ENCODE assay signal across 1 cellular context in the genomic region with DNA sequence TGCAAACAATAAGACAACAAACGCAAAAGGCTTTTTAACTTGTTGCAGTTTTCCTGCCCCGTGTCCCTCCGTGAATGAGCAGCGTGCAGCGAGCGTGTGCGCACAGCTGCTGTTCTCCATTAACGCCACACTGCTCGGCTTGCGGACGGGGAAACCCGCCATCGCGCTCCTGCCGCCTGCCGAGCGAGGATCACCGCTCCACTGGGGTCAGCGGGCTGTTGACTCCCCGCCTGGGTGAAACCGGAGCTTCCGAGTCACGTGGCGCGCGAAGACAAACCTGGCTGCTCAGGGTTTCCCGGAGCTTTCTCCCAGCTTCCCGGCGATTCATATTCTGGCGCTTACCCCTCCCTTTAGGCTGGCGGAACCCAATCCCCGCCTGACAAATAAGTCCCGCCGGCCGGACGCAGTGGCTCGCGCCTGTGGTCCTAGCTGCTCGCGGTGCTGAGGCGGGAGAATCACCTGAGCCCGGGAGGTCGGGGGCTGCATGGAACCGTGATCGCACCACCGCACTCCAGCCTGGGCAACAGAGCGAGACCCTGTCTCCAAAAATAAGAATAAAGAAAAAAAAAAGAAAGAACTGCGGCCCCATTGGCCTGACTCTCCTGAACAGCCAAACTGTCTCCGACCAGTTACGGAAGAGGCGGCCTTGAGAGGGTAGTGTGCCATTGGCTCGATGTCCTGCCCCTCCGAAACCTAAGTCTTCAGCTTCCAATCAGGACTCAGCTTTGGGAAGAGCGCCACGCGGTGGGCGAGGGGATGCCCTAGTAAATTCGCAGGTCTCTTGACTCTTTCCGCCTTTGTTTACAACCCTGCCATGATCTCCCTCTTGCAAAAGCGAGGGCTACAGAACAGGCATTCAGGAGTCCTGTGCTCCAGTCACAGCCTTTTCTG.
TF ChIP-seq lines count a peak whose summit lies in the region.

A gene with protein sequence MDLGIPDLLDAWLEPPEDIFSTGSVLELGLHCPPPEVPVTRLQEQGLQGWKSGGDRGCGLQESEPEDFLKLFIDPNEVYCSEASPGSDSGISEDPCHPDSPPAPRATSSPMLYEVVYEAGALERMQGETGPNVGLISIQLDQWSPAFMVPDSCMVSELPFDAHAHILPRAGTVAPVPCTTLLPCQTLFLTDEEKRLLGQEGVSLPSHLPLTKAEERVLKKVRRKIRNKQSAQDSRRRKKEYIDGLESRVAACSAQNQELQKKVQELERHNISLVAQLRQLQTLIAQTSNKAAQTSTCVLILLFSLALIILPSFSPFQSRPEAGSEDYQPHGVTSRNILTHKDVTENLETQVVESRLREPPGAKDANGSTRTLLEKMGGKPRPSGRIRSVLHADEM (plus strand): TSS at position 794 of the 891 bp plus-strand sequence. CDS start 624 bp downstream, outside the sequence.

TF ChIP-seq in GM23338, 12 proteins besides CTCF, POLR2A, EP300 and RAD21 (continued from another document):
- TF ChIP-seq, protein P1, sequence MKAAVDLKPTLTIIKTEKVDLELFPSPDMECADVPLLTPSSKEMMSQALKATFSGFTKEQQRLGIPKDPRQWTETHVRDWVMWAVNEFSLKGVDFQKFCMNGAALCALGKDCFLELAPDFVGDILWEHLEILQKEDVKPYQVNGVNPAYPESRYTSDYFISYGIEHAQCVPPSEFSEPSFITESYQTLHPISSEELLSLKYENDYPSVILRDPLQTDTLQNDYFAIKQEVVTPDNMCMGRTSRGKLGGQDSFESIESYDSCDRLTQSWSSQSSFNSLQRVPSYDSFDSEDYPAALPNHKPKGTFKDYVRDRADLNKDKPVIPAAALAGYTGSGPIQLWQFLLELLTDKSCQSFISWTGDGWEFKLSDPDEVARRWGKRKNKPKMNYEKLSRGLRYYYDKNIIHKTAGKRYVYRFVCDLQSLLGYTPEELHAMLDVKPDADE (IDR thresholded peaks at IDR 0.05), result peak; percentile 32
- TF ChIP-seq POLR2AphosphoS5 (IDR thresholded peaks at IDR 0.05; ENCODE audit: low read depth) (peak; percentile 98), CREB1 (CRISPR knock-in tag; IDR thresholded peaks at IDR 0.05; ENCODE audit: low read depth) (peak; percentile 45; the same call in 1 of the 2 replicates)
TF ChIP-seq in GM23338: peak in this region for 3.
